Comparison of ENCODE assay signal across 1 cellular context in the genomic region with DNA sequence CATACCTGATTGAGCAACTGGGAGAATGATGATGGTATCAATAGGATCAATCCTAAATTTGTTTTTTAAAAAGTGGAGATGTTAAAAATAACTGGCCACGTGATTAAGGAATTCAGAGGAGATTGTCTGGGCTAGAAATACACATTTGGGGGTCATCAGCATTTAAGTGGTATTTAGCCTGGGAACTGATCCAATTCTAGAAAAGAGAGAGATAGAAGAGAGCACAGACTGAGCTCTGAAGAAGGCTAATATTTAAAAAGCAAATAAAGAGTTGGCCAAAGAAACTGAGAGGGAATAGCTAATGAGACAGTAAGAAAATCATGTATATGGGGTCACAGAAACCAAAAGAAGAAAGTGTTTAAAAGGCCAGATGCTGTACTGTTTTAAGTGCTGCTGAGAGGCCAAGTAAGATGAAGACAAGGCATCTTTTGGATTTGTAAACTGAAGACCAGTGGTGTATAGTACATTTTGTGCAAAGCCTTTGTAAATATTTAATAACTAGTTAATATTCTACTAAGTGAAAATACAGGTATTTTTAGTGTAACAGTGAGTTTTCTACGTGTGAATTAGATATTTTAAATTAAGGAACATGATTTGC.
TF ChIP-seq lines count a peak whose summit lies in the region.

No MANE protein-coding gene starts in this region.

TF ChIP-seq in HepG2, 621 proteins besides CTCF, POLR2A, EP300 and RAD21:
- TF ChIP-seq, protein P1, sequence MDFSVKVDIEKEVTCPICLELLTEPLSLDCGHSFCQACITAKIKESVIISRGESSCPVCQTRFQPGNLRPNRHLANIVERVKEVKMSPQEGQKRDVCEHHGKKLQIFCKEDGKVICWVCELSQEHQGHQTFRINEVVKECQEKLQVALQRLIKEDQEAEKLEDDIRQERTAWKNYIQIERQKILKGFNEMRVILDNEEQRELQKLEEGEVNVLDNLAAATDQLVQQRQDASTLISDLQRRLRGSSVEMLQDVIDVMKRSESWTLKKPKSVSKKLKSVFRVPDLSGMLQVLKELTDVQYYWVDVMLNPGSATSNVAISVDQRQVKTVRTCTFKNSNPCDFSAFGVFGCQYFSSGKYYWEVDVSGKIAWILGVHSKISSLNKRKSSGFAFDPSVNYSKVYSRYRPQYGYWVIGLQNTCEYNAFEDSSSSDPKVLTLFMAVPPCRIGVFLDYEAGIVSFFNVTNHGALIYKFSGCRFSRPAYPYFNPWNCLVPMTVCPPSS (IDR thresholded peaks at IDR 0.05), result no peak
- no peak for TF ChIP-seq EED (CRISPR knock-in tag; IDR thresholded peaks at IDR 0.05)
- TF ChIP-seq, protein P2, sequence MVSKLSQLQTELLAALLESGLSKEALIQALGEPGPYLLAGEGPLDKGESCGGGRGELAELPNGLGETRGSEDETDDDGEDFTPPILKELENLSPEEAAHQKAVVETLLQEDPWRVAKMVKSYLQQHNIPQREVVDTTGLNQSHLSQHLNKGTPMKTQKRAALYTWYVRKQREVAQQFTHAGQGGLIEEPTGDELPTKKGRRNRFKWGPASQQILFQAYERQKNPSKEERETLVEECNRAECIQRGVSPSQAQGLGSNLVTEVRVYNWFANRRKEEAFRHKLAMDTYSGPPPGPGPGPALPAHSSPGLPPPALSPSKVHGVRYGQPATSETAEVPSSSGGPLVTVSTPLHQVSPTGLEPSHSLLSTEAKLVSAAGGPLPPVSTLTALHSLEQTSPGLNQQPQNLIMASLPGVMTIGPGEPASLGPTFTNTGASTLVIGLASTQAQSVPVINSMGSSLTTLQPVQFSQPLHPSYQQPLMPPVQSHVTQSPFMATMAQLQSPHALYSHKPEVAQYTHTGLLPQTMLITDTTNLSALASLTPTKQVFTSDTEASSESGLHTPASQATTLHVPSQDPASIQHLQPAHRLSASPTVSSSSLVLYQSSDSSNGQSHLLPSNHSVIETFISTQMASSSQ (IDR thresholded peaks at IDR 0.05; ENCODE audit: low read depth), result peak; percentile 75
- TF ChIP-seq, protein P2 (CRISPR knock-in tag; IDR thresholded peaks at IDR 0.05; ENCODE audit: borderline replicate concordance), result peak; percentile 70; the same call in 1 of the 2 replicates
- TF ChIP-seq REPIN1 (CRISPR knock-in tag; IDR thresholded peaks at IDR 0.05; ENCODE audit: borderline replicate concordance, low read depth), result no peak
- TF ChIP-seq HNRNPUL1 (IDR thresholded peaks at IDR 0.05; ENCODE audit: low read depth, low read length), result peak; percentile 44; the same call in 1 of the 2 replicates
- no peak for TF ChIP-seq ZNF782 (CRISPR knock-in tag; IDR thresholded peaks at IDR 0.05; ENCODE audit: borderline replicate concordance)
- 0 out of 2 replicates have a peak, but pooled peaks have one; percentile 10 for TF ChIP-seq FOXA3 (CRISPR knock-in tag; IDR thresholded peaks at IDR 0.05)
- no peak for TF ChIP-seq ZNF775 (CRISPR knock-in tag; IDR thresholded peaks at IDR 0.05; ENCODE audit: borderline replicate concordance)
- TF ChIP-seq U2AF2 (IDR thresholded peaks at IDR 0.05; ENCODE audit: low read depth, low read length), result no peak
- no peak for TF ChIP-seq ZNF614 (CRISPR knock-in tag; IDR thresholded peaks at IDR 0.05; ENCODE audit: borderline replicate concordance)
- no peak for TF ChIP-seq SOX13 (IDR thresholded peaks at IDR 0.05)
- 0 out of 4 replicates have a peak, but pooled peaks of 1 of the 2 experiments have one; percentile 27 for TF ChIP-seq SOX13 (CRISPR knock-in tag; conservative IDR thresholded peaks at IDR 0.05 in 1 of 2, IDR thresholded peaks at IDR 0.05 in 1 of 2)
- TF ChIP-seq ZNF567 (CRISPR knock-in tag; IDR thresholded peaks at IDR 0.05; ENCODE audit: borderline replicate concordance), result no peak
- TF ChIP-seq, protein P3, sequence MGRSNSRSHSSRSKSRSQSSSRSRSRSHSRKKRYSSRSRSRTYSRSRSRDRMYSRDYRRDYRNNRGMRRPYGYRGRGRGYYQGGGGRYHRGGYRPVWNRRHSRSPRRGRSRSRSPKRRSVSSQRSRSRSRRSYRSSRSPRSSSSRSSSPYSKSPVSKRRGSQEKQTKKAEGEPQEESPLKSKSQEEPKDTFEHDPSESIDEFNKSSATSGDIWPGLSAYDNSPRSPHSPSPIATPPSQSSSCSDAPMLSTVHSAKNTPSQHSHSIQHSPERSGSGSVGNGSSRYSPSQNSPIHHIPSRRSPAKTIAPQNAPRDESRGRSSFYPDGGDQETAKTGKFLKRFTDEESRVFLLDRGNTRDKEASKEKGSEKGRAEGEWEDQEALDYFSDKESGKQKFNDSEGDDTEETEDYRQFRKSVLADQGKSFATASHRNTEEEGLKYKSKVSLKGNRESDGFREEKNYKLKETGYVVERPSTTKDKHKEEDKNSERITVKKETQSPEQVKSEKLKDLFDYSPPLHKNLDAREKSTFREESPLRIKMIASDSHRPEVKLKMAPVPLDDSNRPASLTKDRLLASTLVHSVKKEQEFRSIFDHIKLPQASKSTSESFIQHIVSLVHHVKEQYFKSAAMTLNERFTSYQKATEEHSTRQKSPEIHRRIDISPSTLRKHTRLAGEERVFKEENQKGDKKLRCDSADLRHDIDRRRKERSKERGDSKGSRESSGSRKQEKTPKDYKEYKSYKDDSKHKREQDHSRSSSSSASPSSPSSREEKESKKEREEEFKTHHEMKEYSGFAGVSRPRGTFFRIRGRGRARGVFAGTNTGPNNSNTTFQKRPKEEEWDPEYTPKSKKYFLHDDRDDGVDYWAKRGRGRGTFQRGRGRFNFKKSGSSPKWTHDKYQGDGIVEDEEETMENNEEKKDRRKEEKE (IDR thresholded peaks at IDR 0.05), result no peak
- TF ChIP-seq, protein P4, sequence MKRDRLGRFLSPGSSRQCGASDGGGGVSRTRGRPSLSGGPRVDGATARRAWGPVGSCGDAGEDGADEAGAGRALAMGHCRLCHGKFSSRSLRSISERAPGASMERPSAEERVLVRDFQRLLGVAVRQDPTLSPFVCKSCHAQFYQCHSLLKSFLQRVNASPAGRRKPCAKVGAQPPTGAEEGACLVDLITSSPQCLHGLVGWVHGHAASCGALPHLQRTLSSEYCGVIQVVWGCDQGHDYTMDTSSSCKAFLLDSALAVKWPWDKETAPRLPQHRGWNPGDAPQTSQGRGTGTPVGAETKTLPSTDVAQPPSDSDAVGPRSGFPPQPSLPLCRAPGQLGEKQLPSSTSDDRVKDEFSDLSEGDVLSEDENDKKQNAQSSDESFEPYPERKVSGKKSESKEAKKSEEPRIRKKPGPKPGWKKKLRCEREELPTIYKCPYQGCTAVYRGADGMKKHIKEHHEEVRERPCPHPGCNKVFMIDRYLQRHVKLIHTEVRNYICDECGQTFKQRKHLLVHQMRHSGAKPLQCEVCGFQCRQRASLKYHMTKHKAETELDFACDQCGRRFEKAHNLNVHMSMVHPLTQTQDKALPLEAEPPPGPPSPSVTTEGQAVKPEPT (CRISPR knock-in tag; IDR thresholded peaks at IDR 0.05; ENCODE audit: low read depth), result no peak
